In the genomic region with DNA sequence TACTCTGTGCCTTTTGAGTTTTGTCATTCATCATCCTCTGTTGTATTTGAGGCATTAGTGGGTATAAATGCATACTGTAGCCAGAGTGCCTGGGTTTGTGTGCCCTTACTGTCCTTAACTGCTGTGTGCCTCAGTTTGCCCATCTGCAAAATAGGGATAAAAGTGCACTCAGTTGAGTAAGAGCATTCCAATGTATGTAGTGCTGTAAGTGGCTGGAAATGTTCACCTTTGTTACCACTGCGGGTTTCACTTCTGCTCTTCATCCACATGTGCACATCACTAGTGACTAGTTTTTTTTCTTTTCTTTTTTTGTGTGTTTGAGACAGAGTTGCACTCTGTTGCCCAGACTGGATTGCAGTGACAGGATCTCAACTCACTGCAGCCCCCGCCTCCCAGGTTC, we compare ENCODE assay signal across 19 cellular contexts. TPM values are rescaled to one million over a fixed set of nuclear protein-coding genes. Genes with fewer than 3 reads are reported as not detected.
DNase-seq lines count a peak whose midpoint lies in the region; ATAC-seq and TF ChIP-seq lines count a peak whose summit lies in the region.
"Had no signal": no experiment of that assay in that cellular context is flagged by ENCODE, and none has a peak within 500 bp of the region (broad histone marks: within the 10 kb centered on the region; RNA-seq: fewer than 3 reads in every experiment).

No MANE protein-coding gene starts in this region.

- no peaks in the 10 kb centered on the region for H3K4me1 Mint-ChIP-seq in chondrocyte (ENCODE audit: low read depth)

- H3K9ac ChIP-seq in OCI-LY1 (ENCODE audit: low read length) (no peak overlapping the region), neuronal stem cell (ENCODE audit: low read depth, low read length, poor library complexity) (no peak overlapping the region)

- H3K79me1 ChIP-seq in neuronal stem cell (ENCODE audit: low read depth, low read length) = peaks cover 6% of the 10 kb centered on the region

- no peak overlapping the region for H2BK120ac ChIP-seq in neuronal stem cell (ENCODE audit: low read depth, low read length)

- no peak overlapping the region for H4K8ac ChIP-seq in neuronal stem cell (ENCODE audit: low read depth, low read length)

- H3K14ac ChIP-seq in neuronal stem cell (ENCODE audit: low read length) = no peak overlapping the region

- WGBS in neuronal stem cell (ENCODE audit: extremely low coverage in 2 of 2, insufficient read length in 2 of 2, insufficient replicate concordance in 1 of 2), 2 donors = no CpG with 5 or more reads among the region's 2 CpGs

- H3K27me3 Mint-ChIP-seq in chondrocyte (ENCODE audit: low read depth) = no peaks in the 10 kb centered on the region
- H3K27me3 Mint-ChIP-seq: activated CD4-positive, alpha-beta memory T cell treated with anti-CD3 and anti-CD28 coated beads, Interleukin-2, amount 10 ng/mL, durations not matched to agents 7 days and 5 days; activated naive CD4-positive, alpha-beta T cell treated with anti-CD3 and anti-CD28 coated beads, Interleukin-2, amount 10 ng/mL, durations not matched to agents 7 days and 5 days; naive thymus-derived CD4-positive, alpha-beta T cell had no signal

- peak overlapping the region; percentile 21; the same call in 1 of the 2 replicates for H3K4me2 ChIP-seq in OCI-LY1 (ENCODE audit: low read length)
- no peak overlapping the region for H3K4me2 ChIP-seq in neuronal stem cell (ENCODE audit: insufficient read depth, low read length, poor library complexity, severe bottlenecking)

- no peak overlapping the region for H3K27ac Mint-ChIP-seq in chondrocyte (ENCODE audit: unreplicated experiment)
- H3K27ac Mint-ChIP-seq: activated CD4-positive, alpha-beta memory T cell treated with anti-CD3 and anti-CD28 coated beads, Interleukin-2, amount 10 ng/mL, durations not matched to agents 7 days and 5 days; activated naive CD4-positive, alpha-beta T cell treated with anti-CD3 and anti-CD28 coated beads, Interleukin-2, amount 10 ng/mL, durations not matched to agents 7 days and 5 days; T-helper 1 cell treated with Interleukin-12 subunit alpha and Interleukin-12 subunit beta and Interleukin-4 antibody, amounts not matched to agents 30 μg/mL and 1 μg/mL, for 36 hours had no signal

- ATAC-seq in GM18511 (IDR thresholded peaks at IDR 0.05; ENCODE audit: unreplicated experiment) (peak; percentile 69), GM21367 (IDR thresholded peaks at IDR 0.05; ENCODE audit: unreplicated experiment) (peak; percentile 73), HG02973 (IDR thresholded peaks at IDR 0.05; ENCODE audit: unreplicated experiment) (peak; percentile 70)
- ATAC-seq: heart left ventricle; left colon; naive thymus-derived CD4-positive, alpha-beta T cell had no signal

- no peak overlapping the region for H2AK5ac ChIP-seq in neuronal stem cell (ENCODE audit: low read depth, low read length)

- no peaks in the 10 kb centered on the region for H3F3A ChIP-seq in OCI-LY1 (ENCODE audit: insufficient read depth, low read length)

- H3K36me3 ChIP-seq in OCI-LY1 (ENCODE audit: insufficient read depth, low read length) (peaks cover 78% of the 10 kb centered on the region), neuronal stem cell (replicated peaks in 1 of 2; ENCODE audit: control insufficient read depth in 2 of 2, insufficient read depth in 2 of 2, low read length in 2 of 2) (peaks cover 27 to 90% of the 10 kb centered on the region in 2 donors)

- peak overlapping the region; percentile 51 for H3K27ac ChIP-seq in OCI-LY1 (ENCODE audit: low read depth, low read length, poor library complexity, severe bottlenecking)
- H3K27ac ChIP-seq in neuronal stem cell (replicated peaks; ENCODE audit: low read length) = no peak overlapping the region
- H3K27ac ChIP-seq: cardiac muscle cell, heart left ventricle, right atrium auricular region had no signal

- no peak overlapping the region for H4K91ac ChIP-seq in neuronal stem cell (ENCODE audit: low read depth, low read length, poor library complexity)

- H3K9me2 ChIP-seq in OCI-LY1 (ENCODE audit: low read depth, low read length) = no peaks in the 10 kb centered on the region

- peaks cover 18% of the 10 kb centered on the region for H3K36me3 Mint-ChIP-seq in chondrocyte (ENCODE audit: low read depth)

- H3K9me3 ChIP-seq in OCI-LY1 (ENCODE audit: low read length) = no peaks in the 10 kb centered on the region
- H3K9me3 ChIP-seq in neuronal stem cell (replicated peaks in 1 of 2; ENCODE audit: control insufficient read depth in 2 of 2, insufficient read depth in 1 of 2, low read depth in 1 of 2, low read length in 2 of 2) = peaks cover 0 to 2% of the 10 kb centered on the region in 2 donors
- H3K9me3 ChIP-seq: heart left ventricle, right atrium auricular region had no signal

- H3K18ac ChIP-seq in neuronal stem cell (ENCODE audit: low read length) = no peak overlapping the region

- no peak for DNase-seq in stimulated activated CD4-positive, alpha-beta T cell treated with anti-CD3 and anti-CD28 coated beads, Interleukin-2, amount 100 ng/mL, for 48 hours
- DNase-seq in chondrocyte (ENCODE audit: low spot score) (no peak), neuronal stem cell (ENCODE audit: low spot score) (no peak)
- no peak for DNase-seq in activated naive CD4-positive, alpha-beta T cell (lab: John Stamatoyannopoulos, UW)
- DNase-seq: activated CD4-positive, alpha-beta memory T cell treated with anti-CD3 and anti-CD28 coated beads, Interleukin-2, amount 10 ng/mL, durations not matched to agents 7 days and 5 days; activated naive CD4-positive, alpha-beta T cell treated with anti-CD3 and anti-CD28 coated beads, Interleukin-2, amount 10 ng/mL, durations not matched to agents 7 days and 5 days; C1 segment of cervical spinal cord; heart left ventricle; left colon; naive thymus-derived CD4-positive, alpha-beta T cell; NCI-H1930; OCI-M1 had no signal

- no peak overlapping the region for H3K23ac ChIP-seq in neuronal stem cell (ENCODE audit: low read depth, low read length, poor library complexity)

- H3K4me3 ChIP-seq in OCI-LY1 (ENCODE audit: low read depth, low read length, poor library complexity, severe bottlenecking) (no peak overlapping the region), neuronal stem cell (ENCODE audit: low read length in 2 of 2) (no peak overlapping the region)
- H3K4me3 ChIP-seq: cardiac muscle cell, heart left ventricle, right atrium auricular region had no signal

- H3K79me2 ChIP-seq in OCI-LY1 (ENCODE audit: insufficient read depth, low read length) = no peaks in the 10 kb centered on the region

- H3K4ac ChIP-seq in neuronal stem cell (ENCODE audit: low read length) = no peak overlapping the region

- H3K4me1 ChIP-seq in OCI-LY1 (ENCODE audit: insufficient read depth, low read length, severe bottlenecking) = peaks cover 23% of the 10 kb centered on the region
- H3K4me1 ChIP-seq in neuronal stem cell (ENCODE audit: control insufficient read depth in 2 of 2, insufficient read depth in 1 of 2, low read depth in 1 of 2, low read length in 2 of 2) = no peaks in the 10 kb centered on the region
- H3K4me1 ChIP-seq: right atrium auricular region had no signal

- no peak overlapping the region for H2BK12ac ChIP-seq in neuronal stem cell (ENCODE audit: low read length)

- H3K4me3 Mint-ChIP-seq in chondrocyte (ENCODE audit: unreplicated experiment) = no peak overlapping the region
- H3K4me3 Mint-ChIP-seq: activated CD4-positive, alpha-beta memory T cell treated with anti-CD3 and anti-CD28 coated beads, Interleukin-2, amount 10 ng/mL, durations not matched to agents 7 days and 5 days; activated naive CD4-positive, alpha-beta T cell treated with anti-CD3 and anti-CD28 coated beads, Interleukin-2, amount 10 ng/mL, durations not matched to agents 7 days and 5 days; naive thymus-derived CD4-positive, alpha-beta T cell; T-helper 1 cell treated with Interleukin-12 subunit alpha and Interleukin-12 subunit beta and Interleukin-4 antibody, amounts not matched to agents 30 μg/mL and 1 μg/mL, for 36 hours had no signal

- TF ChIP-seq CTCF in OCI-LY1 (IDR thresholded peaks at IDR 0.05; ENCODE audit: low read length) = no peak
- TF ChIP-seq CTCF in chondrocyte (IDR thresholded peaks at IDR 0.05) = no peak

- no peaks in the 10 kb centered on the region for H3K9me3 Mint-ChIP-seq in chondrocyte (ENCODE audit: low read depth)
- H3K9me3 Mint-ChIP-seq: activated CD4-positive, alpha-beta memory T cell treated with anti-CD3 and anti-CD28 coated beads, Interleukin-2, amount 10 ng/mL, durations not matched to agents 7 days and 5 days; activated naive CD4-positive, alpha-beta T cell treated with anti-CD3 and anti-CD28 coated beads, Interleukin-2, amount 10 ng/mL, durations not matched to agents 7 days and 5 days; naive thymus-derived CD4-positive, alpha-beta T cell; T-helper 1 cell treated with Interleukin-12 subunit alpha and Interleukin-12 subunit beta and Interleukin-4 antibody, amounts not matched to agents 30 μg/mL and 1 μg/mL, for 36 hours had no signal

- H2BK15ac ChIP-seq in neuronal stem cell (ENCODE audit: low read length) = no peak overlapping the region

- no peak overlapping the region for H2AFZ ChIP-seq in OCI-LY1 (ENCODE audit: low read length)
- H2AFZ ChIP-seq in neuronal stem cell (ENCODE audit: low read length) = no peak overlapping the region

- no peak overlapping the region for H2BK5ac ChIP-seq in neuronal stem cell (ENCODE audit: low read length)

- no peaks in the 10 kb centered on the region for H3K27me3 ChIP-seq in OCI-LY1 (ENCODE audit: insufficient read depth, low read length)
- no peaks in the 10 kb centered on the region for H3K27me3 ChIP-seq in neuronal stem cell (ENCODE audit: control insufficient read depth in 3 of 3, insufficient read depth in 3 of 3, low read depth in 1 of 3, low read length in 3 of 3)
- H3K27me3 ChIP-seq: cardiac muscle cell, heart left ventricle, right atrium auricular region had no signal

- H4K20me1 ChIP-seq in OCI-LY1 (ENCODE audit: insufficient read depth, low read length) = no peaks in the 10 kb centered on the region

RNA-seq across cellular contexts. Expression of a gene that starts 39.9 kb away (rescaled TPM):
- 44.5 to 60.6 TPM (median 57.7 TPM) in 3 replicates for total RNA-seq in chondrocyte
- polyA plus RNA-seq in neuronal stem cell (2013, experiment 1 of 2) = 30.4 TPM
- 31.1 TPM for polyA plus RNA-seq in neuronal stem cell (2013, experiment 2 of 2)

RNA-seq across cellular contexts. Expression of a gene that starts 51.8 kb away (rescaled TPM):
- 94.9 to 118 TPM (median 111 TPM) in 3 replicates for total RNA-seq in chondrocyte
- polyA plus RNA-seq in neuronal stem cell (2013, experiment 1 of 2) = 73.9 TPM
- polyA plus RNA-seq in neuronal stem cell (2013, experiment 2 of 2) = 72.7 TPM
